8 cellular contexts compared by ENCODE assay signal in the genomic region with DNA sequence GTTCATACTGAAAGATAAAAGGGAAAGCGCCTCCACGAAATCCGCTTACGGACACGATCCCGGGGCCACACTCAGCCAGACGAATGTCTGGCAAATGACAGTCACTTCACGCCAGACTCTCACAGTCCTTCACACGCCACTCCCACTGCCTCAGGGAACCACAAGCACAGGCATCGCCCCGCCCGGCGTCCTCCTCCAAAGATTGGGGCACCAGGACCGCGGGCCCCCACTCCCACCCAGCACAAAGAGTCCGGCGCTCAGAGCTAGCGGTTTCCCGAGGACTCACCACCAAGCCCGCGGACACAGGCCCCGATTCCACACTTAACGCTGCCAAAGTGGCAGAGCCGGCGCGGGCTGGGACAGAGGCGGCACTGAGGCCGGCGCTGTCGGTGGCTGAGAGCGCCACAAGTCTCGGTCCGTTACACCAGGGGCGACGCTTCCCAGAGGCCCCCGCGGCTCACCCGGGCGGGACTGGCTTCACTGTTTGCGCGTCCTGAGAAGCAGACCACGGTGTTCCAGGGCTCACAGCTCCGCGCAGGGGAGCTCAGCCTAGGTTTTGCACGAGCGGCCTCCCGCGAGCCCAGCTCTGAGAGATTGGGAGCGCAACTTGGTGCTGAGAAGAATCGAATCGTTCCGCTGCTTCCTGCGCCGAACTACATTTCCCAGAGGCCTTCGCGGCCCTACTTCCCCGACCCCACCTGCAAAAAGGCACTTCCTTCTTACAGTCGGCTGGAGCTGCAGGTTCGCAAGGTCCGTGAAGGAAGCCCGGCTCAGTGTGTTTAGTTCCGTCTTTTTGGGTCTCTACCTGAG. TPM values are rescaled to one million over a fixed set of nuclear protein-coding genes. Genes with fewer than 3 reads are reported as not detected.
DNase-seq lines count a peak whose midpoint lies in the region; ATAC-seq and TF ChIP-seq lines count a peak whose summit lies in the region.

A gene (minus strand): TSS at position 647 of the 810 bp plus-strand sequence. CDS start 22,523 bp downstream, outside the sequence.

- peak within 1 kb of the TSS; percentile 97 for H3K18ac ChIP-seq in neuronal stem cell (ENCODE audit: low read length)

- peak within 1 kb of the TSS; percentile 96 for H3K4me3 Mint-ChIP-seq in activated naive CD4-positive, alpha-beta T cell treated with anti-CD3 and anti-CD28 coated beads for 36 hours

- H3K23ac ChIP-seq in neuronal stem cell (ENCODE audit: low read depth, low read length, poor library complexity): peak within 1 kb of the TSS; percentile 29

- intact Hi-C loops in activated naive CD4-positive, alpha-beta T cell treated with anti-CD3 and anti-CD28 coated beads for 36 hours (cut with micrococcal nuclease): loop anchor here (1.0 to 10.0 kb wide), 13 partner anchors 96 to 1252 kb away; a partner anchor contains a TSS

- peak within 1 kb of the TSS; percentile 35 for H2BK15ac ChIP-seq in neuronal stem cell (ENCODE audit: low read length)

- H3K9ac ChIP-seq in Loucy (ENCODE audit: low read depth, low read length, poor library complexity, severe bottlenecking) (peak within 1 kb of the TSS; percentile 87), neuronal stem cell (ENCODE audit: low read depth, low read length, poor library complexity) (peak within 1 kb of the TSS; percentile 90), subcutaneous abdominal adipose tissue (ENCODE audit: low read length in 5 of 5) (peak within 1 kb of the TSS; percentile 83 to 95 (median 88))

- H3K4me2 ChIP-seq in Loucy (ENCODE audit: low read depth, low read length, poor library complexity, severe bottlenecking): peak within 1 kb of the TSS; percentile 89
- H3K4me2 ChIP-seq in neuronal stem cell (ENCODE audit: insufficient read depth, low read length, poor library complexity, severe bottlenecking): peak within 1 kb of the TSS; percentile 74

- H3K9me3 Mint-ChIP-seq in activated naive CD4-positive, alpha-beta T cell treated with anti-CD3 and anti-CD28 coated beads for 36 hours: peaks cover 13% of the 10 kb centered on the region

- H3K36me3 ChIP-seq in Loucy (ENCODE audit: insufficient read depth, low read length) (peaks cover 5% of the 10 kb centered on the region), gastroesophageal sphincter (peaks cover 0 to 43% of the 10 kb centered on the region in 2 donors), neuronal stem cell (replicated peaks in 1 of 2; ENCODE audit: control insufficient read depth in 2 of 2, insufficient read depth in 2 of 2, low read length in 2 of 2) (peaks cover 8 to 49% of the 10 kb centered on the region in 2 donors), subcutaneous abdominal adipose tissue (ENCODE audit: control insufficient read depth in 5 of 5, insufficient read depth in 5 of 5, low read length in 5 of 5) (peaks cover 13 to 32% (median 23%) of the 10 kb centered on the region in 5 donors)

- H3K9me3 ChIP-seq in Loucy (ENCODE audit: insufficient read depth, low read depth, low read length) (no peaks in the 10 kb centered on the region), gastroesophageal sphincter (peaks cover 0 to 12% (median 0%) of the 10 kb centered on the region in 3 donors), neuronal stem cell (replicated peaks in 1 of 2; ENCODE audit: control insufficient read depth in 2 of 2, insufficient read depth in 1 of 2, low read depth in 1 of 2, low read length in 2 of 2) (peaks cover 13 to 60% of the 10 kb centered on the region in 2 donors), subcutaneous abdominal adipose tissue (ENCODE audit: control insufficient read depth in 5 of 5, low read length in 5 of 5) (peaks cover 2 to 26% (median 9%) of the 10 kb centered on the region in 5 donors)

- H2BK12ac ChIP-seq in neuronal stem cell (ENCODE audit: low read length): no peak within 1 kb of the TSS

- H3K27ac Mint-ChIP-seq in activated naive CD4-positive, alpha-beta T cell treated with anti-CD3 and anti-CD28 coated beads for 36 hours: peak within 1 kb of the TSS; percentile 92

- peaks cover 4% of the 10 kb centered on the region for H3K79me1 ChIP-seq in neuronal stem cell (ENCODE audit: low read depth, low read length)

- TF ChIP-seq EP300 in gastroesophageal sphincter (IDR thresholded peaks at IDR 0.05): no peak

- peaks cover 28% of the 10 kb centered on the region for H3K4me1 Mint-ChIP-seq in activated naive CD4-positive, alpha-beta T cell treated with anti-CD3 and anti-CD28 coated beads for 36 hours (ENCODE audit: low read depth)

- no peaks in the 10 kb centered on the region for H3F3A ChIP-seq in Loucy (ENCODE audit: low read depth)

- no peaks in the 10 kb centered on the region for H3K27me3 ChIP-seq in Loucy (ENCODE audit: insufficient read depth, low read length, poor library complexity, severe bottlenecking)
- no peaks in the 10 kb centered on the region for H3K27me3 ChIP-seq in gastroesophageal sphincter
- no peaks in the 10 kb centered on the region for H3K27me3 ChIP-seq in neuronal stem cell (ENCODE audit: control insufficient read depth in 3 of 3, insufficient read depth in 3 of 3, low read depth in 1 of 3, low read length in 3 of 3)
- no peaks in the 10 kb centered on the region for H3K27me3 ChIP-seq in subcutaneous abdominal adipose tissue (ENCODE audit: control insufficient read depth in 5 of 5, insufficient read depth in 4 of 5, low read length in 5 of 5)

- no peak within 1 kb of the TSS for H4K8ac ChIP-seq in neuronal stem cell (ENCODE audit: low read depth, low read length)

- H3K27ac ChIP-seq in gastroesophageal sphincter: peak within 1 kb of the TSS; percentile 76 to 98 (median 94)
- H3K27ac ChIP-seq in neuronal stem cell (replicated peaks; ENCODE audit: low read length): peak within 1 kb of the TSS; percentile 86
- peak within 1 kb of the TSS; percentile 87 for H3K27ac ChIP-seq in subcutaneous abdominal adipose tissue (ENCODE audit: low read depth, low read length)

- CTCF ChIA-PET in activated naive CD4-positive, alpha-beta T cell treated with anti-CD3 and anti-CD28 coated beads for 36 hours (lab: Charles Lee): no interaction called here

- peak; percentile 92 for DNase-seq in EH (ENCODE audit: low read depth)
- peak; percentile 62 for DNase-seq in GOT3 (lab: John Stamatoyannopoulos, UW)
- peak; percentile 75 for DNase-seq in SIG-M5 treated with dmso at 0.1 percent for 504 hours (lab: John Stamatoyannopoulos, UW; ENCODE audit: unreplicated experiment)
- DNase-seq in activated naive CD4-positive, alpha-beta T cell treated with anti-CD3 and anti-CD28 coated beads for 36 hours: peak; percentile 93
- DNase-seq in neuronal stem cell (ENCODE audit: low spot score): peak; percentile 87

- peak within 1 kb of the TSS; percentile 89 for H3K4me3 ChIP-seq in Loucy (ENCODE audit: low read length, poor library complexity, severe bottlenecking)
- peak within 1 kb of the TSS; percentile 83 to 91 for H3K4me3 ChIP-seq in gastroesophageal sphincter
- H3K4me3 ChIP-seq in neuronal stem cell (ENCODE audit: low read length in 2 of 2): peak within 1 kb of the TSS; percentile 62 to 88
- H3K4me3 ChIP-seq in subcutaneous abdominal adipose tissue (ENCODE audit: low read depth in 1 of 5, low read length in 5 of 5): peak within 1 kb of the TSS; percentile 87 to 99 (median 95)

- peak within 1 kb of the TSS; percentile 90 for H2BK5ac ChIP-seq in neuronal stem cell (ENCODE audit: low read length)

- no peak within 1 kb of the TSS for H3K4ac ChIP-seq in neuronal stem cell (ENCODE audit: low read length)

- peak within 1 kb of the TSS; percentile 99 for H2AFZ ChIP-seq in Loucy (ENCODE audit: low read length)
- peak within 1 kb of the TSS; percentile 98 for H2AFZ ChIP-seq in neuronal stem cell (ENCODE audit: low read length)

- WGBS in gastroesophageal sphincter (ENCODE audit: low coverage in 1 of 2), 2 donors: 0% methylated on average over 7 of the region's 62 CpGs
- WGBS in neuronal stem cell (ENCODE audit: extremely low coverage in 2 of 2, insufficient read length in 2 of 2, insufficient replicate concordance in 1 of 2), 2 donors: no CpG with 5 or more reads among the region's 62 CpGs

- peaks cover 5% of the 10 kb centered on the region for H4K20me1 ChIP-seq in Loucy (ENCODE audit: insufficient read depth, low read length, poor library complexity, severe bottlenecking)

- peak; percentile 88 for ATAC-seq in gastroesophageal sphincter

- no peaks in the 10 kb centered on the region for H3K9me2 ChIP-seq in Loucy (replicated peaks; ENCODE audit: low read depth, low read length)

- H2BK120ac ChIP-seq in neuronal stem cell (ENCODE audit: low read depth, low read length): no peak within 1 kb of the TSS

- no peak within 1 kb of the TSS for H3K14ac ChIP-seq in neuronal stem cell (ENCODE audit: low read length)

- no peak within 1 kb of the TSS for H4K91ac ChIP-seq in neuronal stem cell (ENCODE audit: low read depth, low read length, poor library complexity)

- peaks cover 26% of the 10 kb centered on the region for H3K4me1 ChIP-seq in Loucy (ENCODE audit: insufficient read depth, low read length, poor library complexity, severe bottlenecking)
- H3K4me1 ChIP-seq in gastroesophageal sphincter: peaks cover 0 to 39% (median 9%) of the 10 kb centered on the region in 3 donors
- H3K4me1 ChIP-seq in neuronal stem cell (ENCODE audit: control insufficient read depth in 2 of 2, insufficient read depth in 1 of 2, low read depth in 1 of 2, low read length in 2 of 2): peaks cover 0 to 2% of the 10 kb centered on the region in 2 donors
- peaks cover 2 to 38% (median 32%) of the 10 kb centered on the region in 5 donors for H3K4me1 ChIP-seq in subcutaneous abdominal adipose tissue (ENCODE audit: control insufficient read depth in 5 of 5, insufficient read depth in 5 of 5, low read length in 5 of 5)

- no peak within 1 kb of the TSS for H2AK5ac ChIP-seq in neuronal stem cell (ENCODE audit: low read depth, low read length)

- peaks cover 34% of the 10 kb centered on the region for H3K36me3 Mint-ChIP-seq in activated naive CD4-positive, alpha-beta T cell treated with anti-CD3 and anti-CD28 coated beads for 36 hours (ENCODE audit: low read depth)

- TF ChIP-seq POLR2A in gastroesophageal sphincter (IDR thresholded peaks at IDR 0.05): peak in 1 of 2 donors; percentile 41

- H3K79me2 ChIP-seq in Loucy (ENCODE audit: insufficient read depth, low read length): peaks cover 42% of the 10 kb centered on the region

- no peaks in the 10 kb centered on the region for H3K27me3 Mint-ChIP-seq in activated naive CD4-positive, alpha-beta T cell treated with anti-CD3 and anti-CD28 coated beads for 36 hours (ENCODE audit: low read depth)

- TF ChIP-seq CTCF in Loucy (conservative IDR thresholded peaks at IDR 0.05; ENCODE audit: low read length) (no peak), gastroesophageal sphincter (IDR thresholded peaks at IDR 0.05) (peak in 1 of 4 experiments; percentile 36)

RNA-seq across cellular contexts. Expression of the gene that starts here (rescaled TPM):
- total RNA-seq in activated naive CD4-positive, alpha-beta T cell treated with anti-CD3 and anti-CD28 coated beads for 36 hours: 10 to 100 TPM in 1 of 2 experiments, 1 to 10 TPM in 1; 8.6 to 10.6 TPM
- total RNA-seq in gastroesophageal sphincter: 10 to 100 TPM in 1 of 4 donors, 1 to 10 TPM in 3; 5.5 to 15.4 (median 6.9) TPM
- polyA plus RNA-seq in neuronal stem cell (2013, experiment 1 of 2): 11.2 TPM
- 12.2 TPM for polyA plus RNA-seq in neuronal stem cell (2013, experiment 2 of 2)

Comparison
In these comparisons a context has a peak if more than half of its experiments do, and no peak if none do; other contexts are left out.
1. Peak in every context shown above with its lines: DNase-seq, ATAC-seq, H3K4me3 ChIP-seq and H3K27ac ChIP-seq.